8 cellular contexts compared by ENCODE assay signal in genomic region chr6:5084787-5085637, GRCh38. TPM values are rescaled to one million over a fixed set of nuclear protein-coding genes. Genes with fewer than 3 reads are reported as not detected.
DNase-seq lines count a peak whose midpoint lies in the region; ATAC-seq and TF ChIP-seq lines count a peak whose summit lies in the region.

PPP1R3G (plus strand) TSS chr6:5085341; CDS start chr6:5085486, 145 bp downstream.

- H3K36me3 Mint-ChIP-seq in activated T-cell treated with anti-CD3 and anti-CD28 coated beads, Interleukin-2, amount 50 U/mL, for 4 hours (ENCODE audit: insufficient read depth): no peaks in the 10 kb centered on the region

- POLR2A ChIA-PET in PC-9 (lab: Charles Lee; ENCODE audit: unreplicated experiment): no interaction called here

- no peaks in the 10 kb centered on the region for H3K9me2 ChIP-seq in PC-9 (ENCODE audit: insufficient read depth)

- peak; percentile 32 to 34 for ATAC-seq in activated T-cell treated with anti-CD3 and anti-CD28 coated beads, Interleukin-2, amount 50 U/mL, for 4 hours
- peak; percentile 58 for ATAC-seq in HG02938 (IDR thresholded peaks at IDR 0.05; ENCODE audit: unreplicated experiment)

- H3K27me3 ChIP-seq in PC-9 (ENCODE audit: insufficient read depth, low read depth) (no peaks in the 10 kb centered on the region), dorsolateral prefrontal cortex (peaks cover 0 to 15% (median 2%) of the 10 kb centered on the region in 45 donors), tibial artery (no peaks in the 10 kb centered on the region)

- H2AFZ ChIP-seq in PC-9: peak within 1 kb of the TSS; percentile 91

- TF ChIP-seq CTCF in PC-9 (conservative IDR thresholded peaks at IDR 0.05) (no peak), dorsolateral prefrontal cortex (IDR thresholded peaks at IDR 0.05 in 54 of 56, conservative IDR thresholded peaks at IDR 0.05 in 2 of 56; ENCODE audit: low read depth in 1 of 56, partially characterized antibody in 56 of 56) (no peak), tibial artery (IDR thresholded peaks at IDR 0.05) (no peak)

- H3K27ac ChIP-seq in PC-9 (no peak within 1 kb of the TSS), dorsolateral prefrontal cortex (peak within 1 kb of the TSS in 53 of 59 donors; percentile 12 to 87 (median 65)), tibial artery (peak within 1 kb of the TSS; percentile 86 to 91)

- H3K4me1 Mint-ChIP-seq in activated T-cell treated with anti-CD3 and anti-CD28 coated beads, Interleukin-2, amount 50 U/mL, for 4 hours (ENCODE audit: low read depth): peaks cover 5% of the 10 kb centered on the region

- H3K9me3 Mint-ChIP-seq in activated T-cell treated with anti-CD3 and anti-CD28 coated beads, Interleukin-2, amount 50 U/mL, for 4 hours: no peaks in the 10 kb centered on the region

- intact Hi-C loops in PC-9 (cut with micrococcal nuclease; ENCODE audit: unreplicated experiment): loop anchor here (5.0 kb wide), 1 partner anchor 143 kb away; no protein-coding TSS in a partner anchor
- intact Hi-C loops in dorsolateral prefrontal cortex (cut with DNase I): no loop called here
- intact Hi-C loops in tibial artery (cut with DNase I; ENCODE audit: low total_unique reads): loop anchor here (10.0 kb wide), 1 partner anchor 680 kb away; no protein-coding TSS in a partner anchor

- DNase-seq in activated T-cell treated with anti-CD3 and anti-CD28 coated beads, Interleukin-2, amount 50 U/mL, for 4 hours: no peak
- DNase-seq in activated T-cell treated with anti-CD3 and anti-CD28 coated beads, Interleukin-2, amount 50 U/mL, for 1 hour: no peak
- DNase-seq in PC-9: peak in 1 of 2 experiments; percentile 51
- DNase-seq in dorsolateral prefrontal cortex: peak in 1 of 10 donors; percentile 20
- DNase-seq in medulla oblongata (ENCODE audit: extremely low spot score): peak; percentile 26
- DNase-seq in tibial artery: peak; percentile 51 to 79
- no peak for DNase-seq in stimulated activated CD4-positive, alpha-beta T cell treated with anti-CD3 and anti-CD28 coated beads, Interleukin-2, amount 100 ng/mL, for 48 hours

- H3K4me3 Mint-ChIP-seq in activated T-cell treated with anti-CD3 and anti-CD28 coated beads, Interleukin-2, amount 50 U/mL, for 4 hours: peak within 1 kb of the TSS; percentile 51

- peaks cover 11% of the 10 kb centered on the region for H3F3A ChIP-seq in PC-9 (ENCODE audit: insufficient read depth, low read depth)

- H3K36me3 ChIP-seq in PC-9 (ENCODE audit: low read depth): no peaks in the 10 kb centered on the region
- H3K36me3 ChIP-seq in tibial artery: no peaks in the 10 kb centered on the region

- no peaks in the 10 kb centered on the region for H3K9me3 ChIP-seq in PC-9 (ENCODE audit: insufficient read depth, low read depth)
- no peaks in the 10 kb centered on the region for H3K9me3 ChIP-seq in tibial artery

- no TSS peak for BruUV-seq in PC-9 (replicated peaks; lab: Mats Ljungman, UMichigan)

- H3K79me2 ChIP-seq in PC-9 (ENCODE audit: low read depth): no peaks in the 10 kb centered on the region

- H3K4me3 ChIP-seq in PC-9 (peak within 1 kb of the TSS; percentile 76), dorsolateral prefrontal cortex (peak within 1 kb of the TSS; percentile 38 to 82 (median 66)), tibial artery (peak within 1 kb of the TSS; percentile 65 to 85)

- CTCF ChIA-PET in PC-9 (lab: Charles Lee): interaction anchor here (0.9 kb wide), 1 partner anchor 54 kb away, joined by 3 read pairs; no protein-coding TSS in a partner anchor

- no peaks in the 10 kb centered on the region for H4K20me1 ChIP-seq in PC-9 (ENCODE audit: insufficient read depth)

- peak within 1 kb of the TSS; percentile 82 for H3K4me2 ChIP-seq in PC-9

- H3K4me1 ChIP-seq in PC-9 (replicated peaks; ENCODE audit: insufficient read depth) (peaks cover 16% of the 10 kb centered on the region), tibial artery (peaks cover 0 to 15% (median 11%) of the 10 kb centered on the region in 4 donors)

- peaks cover 56% of the 10 kb centered on the region for H3K27me3 Mint-ChIP-seq in activated T-cell treated with anti-CD3 and anti-CD28 coated beads, Interleukin-2, amount 50 U/mL, for 4 hours (ENCODE audit: low read depth)

RNA-seq across cellular contexts. Expression of gene PPP1R3G, which starts in this region (rescaled TPM):
- total RNA-seq in activated T-cell treated with anti-CD3 and anti-CD28 coated beads, Interleukin-2, amount 50 U/mL, for 4 hours: not detected
- total RNA-seq in PC-9 (2021) (1.1 and 1.4 TPM in 2 replicates), dorsolateral prefrontal cortex (10 to 100 TPM in 1 of 120 experiments, 1 to 10 TPM in 117, under 1 TPM in 2; 0.93 to 14.5 (median 2.7) TPM)

Comparison
In these comparisons a context has a peak if more than half of its experiments do, and no peak if none do; other contexts are left out.
1. Peak in ATAC-seq in activated T-cell treated with anti-CD3 and anti-CD28 coated beads, Interleukin-2, amount 50 U/mL, for 4 hours; RNA of the gene not detected or under 1 TPM.
2. DNase-seq: peak in medulla oblongata (single experiment) and tibial artery (2 of 2); none in activated T-cell treated with anti-CD3 and anti-CD28 coated beads, Interleukin-2, amount 50 U/mL, for 4 hours (single experiment), activated T-cell treated with anti-CD3 and anti-CD28 coated beads, Interleukin-2, amount 50 U/mL, for 1 hour (single experiment) and stimulated activated CD4-positive, alpha-beta T cell treated with anti-CD3 and anti-CD28 coated beads, Interleukin-2, amount 100 ng/mL, for 48 hours (0 of 2).
3. intact Hi-C loops: an anchor here in PC-9 (5.0 kb wide) and tibial artery (10.0 kb wide); none called in dorsolateral prefrontal cortex.
4. Peak in every context shown above with its lines, with median percentiles within 50 percentile points of each other: H3K4me3 ChIP-seq.